10 cellular contexts compared by ENCODE assay signal in genomic region chr9:6079386-6079785, GRCh38.
DNase-seq lines count a peak whose midpoint lies in the region; ATAC-seq and TF ChIP-seq lines count a peak whose summit lies in the region.
"Had no signal": no experiment of that assay in that cellular context is flagged by ENCODE, and none has a peak within 500 bp of the region (broad histone marks: within the 10 kb centered on the region; RNA-seq: fewer than 3 reads in every experiment).

No MANE protein-coding gene starts in this region.

- no peaks in the 10 kb centered on the region for H3K9me3 ChIP-seq in mesenchymal stem cell (ENCODE audit: control insufficient read depth, low read length)

- POLR2A ChIA-PET in WTC11 (lab: Charles Lee), result interaction anchor here (1.1 to 2.0 kb wide), 2 partner anchors 64 to 72 kb away, joined by 3 to 5 read pairs; partner anchors contain the start of gene RANBP6

- peaks cover 16% of the 10 kb centered on the region for H3K4me1 Mint-ChIP-seq in stimulated activated naive CD8-positive, alpha-beta T cell treated with anti-CD3 and anti-CD28 coated beads, Interleukin-15, Interleukin-2, amounts not matched to agents 100 ng/mL and 50 ng/mL, for 24 hours (ENCODE audit: low read depth)
- H3K4me1 Mint-ChIP-seq in WTC11, result peaks cover 35% of the 10 kb centered on the region

- no peak overlapping the region for H2BK120ac ChIP-seq in mesenchymal stem cell (ENCODE audit: low read depth, low read length)

- peak overlapping the region; percentile 60 for H4K8ac ChIP-seq in mesenchymal stem cell (ENCODE audit: low read length)

- H3K4me3 Mint-ChIP-seq in stimulated activated naive CD8-positive, alpha-beta T cell treated with anti-CD3 and anti-CD28 coated beads, Interleukin-15, Interleukin-2, amounts not matched to agents 100 ng/mL and 50 ng/mL, for 24 hours, result peak overlapping the region; percentile 76
- H3K4me3 Mint-ChIP-seq in WTC11, result peak overlapping the region; percentile 51

- H2BK12ac ChIP-seq in mesenchymal stem cell (ENCODE audit: low read length in 2 of 2), result peak overlapping the region in 1 of 2 experiments; percentile 29

- WGBS in mesenchymal stem cell, result 91% methylated on average over 4 of the region's 5 CpGs

- CTCF ChIA-PET in WTC11 (lab: Charles Lee), result interaction anchor here (1.1 to 3.5 kb wide), 4 partner anchors 25 to 246 kb away, joined by 3 to 33 read pairs (median 10); partner anchors contain the start of gene ERMP1

- H3K4me1 ChIP-seq in mesenchymal stem cell (ENCODE audit: control insufficient read depth, insufficient read depth, low read depth, low read length), result peaks cover 2% of the 10 kb centered on the region

- TF ChIP-seq CTCF in WTC11 (IDR thresholded peaks at IDR 0.05), result no peak

- H2BK5ac ChIP-seq in mesenchymal stem cell (ENCODE audit: low read depth, low read length, poor library complexity, severe bottlenecking), result no peak overlapping the region

- H3K9me3 Mint-ChIP-seq in stimulated activated naive CD8-positive, alpha-beta T cell treated with anti-CD3 and anti-CD28 coated beads, Interleukin-15, Interleukin-2, amounts not matched to agents 100 ng/mL and 50 ng/mL, for 24 hours, result no peaks in the 10 kb centered on the region
- peaks cover 8% of the 10 kb centered on the region; the same call in 1 of the 2 replicates for H3K9me3 Mint-ChIP-seq in WTC11

- no peaks in the 10 kb centered on the region for H3K27me3 Mint-ChIP-seq in stimulated activated naive CD8-positive, alpha-beta T cell treated with anti-CD3 and anti-CD28 coated beads, Interleukin-15, Interleukin-2, amounts not matched to agents 100 ng/mL and 50 ng/mL, for 24 hours
- no peaks in the 10 kb centered on the region for H3K27me3 Mint-ChIP-seq in WTC11 (ENCODE audit: low read depth)

- no peak overlapping the region for H3K27ac ChIP-seq in mesenchymal stem cell (ENCODE audit: low read length, poor library complexity, severe bottlenecking)

- H2AFZ ChIP-seq in mesenchymal stem cell (ENCODE audit: low read depth, low read length), result no peak overlapping the region

- peak overlapping the region; percentile 76 for H3K9ac ChIP-seq in mesenchymal stem cell (ENCODE audit: low read length)

- no peak overlapping the region for H3K18ac ChIP-seq in mesenchymal stem cell (ENCODE audit: low read depth in 1 of 2, low read length in 2 of 2)

- no peak for DNase-seq in stimulated activated naive CD8-positive, alpha-beta T cell treated with anti-CD3 and anti-CD28 coated beads, Interleukin-15, Interleukin-2, amounts not matched to agents 100 U/mL and 50 U/mL, for 24 hours
- DNase-seq in WTC11 (ENCODE audit: low spot score), result no peak
- DNase-seq in mesenchymal stem cell, result no peak
- DNase-seq in NCI-H524 treated with DMSO at 0.1 percent for 48 hours (lab: John Stamatoyannopoulos, UW), result no peak
- DNase-seq in COLO668 (lab: John Stamatoyannopoulos, UW; ENCODE audit: unreplicated experiment), result no peak
- no peak for DNase-seq in GM19240 (ENCODE audit: insufficient read length, low spot score)
- DNase-seq: activated gamma-delta T cell; stimulated activated CD4-positive, alpha-beta T cell treated with anti-CD3 and anti-CD28 coated beads, Interleukin-12 subunit alpha, Interleukin-12 subunit beta, amount 100 ng/mL, for 4 hours had no signal

- peak overlapping the region; percentile 50 to 51 for H3K4ac ChIP-seq in mesenchymal stem cell (ENCODE audit: low read depth in 1 of 2, low read length in 2 of 2)

- H3K36me3 Mint-ChIP-seq in stimulated activated naive CD8-positive, alpha-beta T cell treated with anti-CD3 and anti-CD28 coated beads, Interleukin-15, Interleukin-2, amounts not matched to agents 100 ng/mL and 50 ng/mL, for 24 hours (ENCODE audit: low read depth), result no peaks in the 10 kb centered on the region
- no peaks in the 10 kb centered on the region for H3K36me3 Mint-ChIP-seq in WTC11

- H3K4me2 ChIP-seq in mesenchymal stem cell (ENCODE audit: low read length, poor library complexity, severe bottlenecking), result peak overlapping the region; percentile 81

- peak overlapping the region; percentile 76 for H2AK5ac ChIP-seq in mesenchymal stem cell (ENCODE audit: low read length, severe bottlenecking)

- peak overlapping the region in 1 of 2 experiments; percentile 79 for H3K4me3 ChIP-seq in mesenchymal stem cell (ENCODE audit: insufficient read depth in 1 of 2, low read depth in 1 of 2, low read length in 2 of 2)

- peak overlapping the region; percentile 69 for H3K27ac Mint-ChIP-seq in stimulated activated naive CD8-positive, alpha-beta T cell treated with anti-CD3 and anti-CD28 coated beads, Interleukin-15, Interleukin-2, amounts not matched to agents 100 ng/mL and 50 ng/mL, for 24 hours
- H3K27ac Mint-ChIP-seq in WTC11, result peak overlapping the region; percentile 96

- H3K36me3 ChIP-seq in mesenchymal stem cell (ENCODE audit: control insufficient read depth in 1 of 2, insufficient read depth in 2 of 2, low read depth in 1 of 2, low read length in 2 of 2), result no peaks in the 10 kb centered on the region

- no peaks in the 10 kb centered on the region for H3K79me1 ChIP-seq in mesenchymal stem cell (replicated peaks; ENCODE audit: low read length, poor library complexity, severe bottlenecking)

- H3K27me3 ChIP-seq in mesenchymal stem cell (ENCODE audit: control insufficient read depth in 1 of 2, insufficient read depth in 1 of 2, low read length in 2 of 2), result no peaks in the 10 kb centered on the region

- no peak overlapping the region for H2BK15ac ChIP-seq in mesenchymal stem cell (ENCODE audit: low read depth, poor library complexity, severe bottlenecking)

- H3K14ac ChIP-seq in mesenchymal stem cell (ENCODE audit: low read length in 2 of 2), result no peak overlapping the region

- H3K23ac ChIP-seq in mesenchymal stem cell (ENCODE audit: low read length in 2 of 2), result no peak overlapping the region

- ATAC-seq in stimulated activated naive CD8-positive, alpha-beta T cell treated with anti-CD3 and anti-CD28 coated beads, Interleukin-15, Interleukin-2, amounts not matched to agents 100 U/mL and 50 U/mL, for 24 hours, result no peak
- ATAC-seq in WTC11 (no peak), GM21576 (IDR thresholded peaks at IDR 0.05; ENCODE audit: unreplicated experiment) (no peak)

- H4K91ac ChIP-seq in mesenchymal stem cell (ENCODE audit: low read length), result no peak overlapping the region

TF ChIP-seq in WTC11, 78 proteins besides CTCF, POLR2A, EP300 and RAD21 (continues in another document):
- TF ChIP-seq MYBL2 (CRISPR knock-in tag; IDR thresholded peaks at IDR 0.05) (no peak), FOXP4 (CRISPR knock-in tag; IDR thresholded peaks at IDR 0.05) (no peak), SOX15 (CRISPR knock-in tag; IDR thresholded peaks at IDR 0.05) (no peak), ZNF263 (CRISPR knock-in tag; IDR thresholded peaks at IDR 0.05; ENCODE audit: low read depth) (no peak), ATF1 (CRISPR knock-in tag; IDR thresholded peaks at IDR 0.05) (no peak), NFYB (CRISPR knock-in tag; conservative IDR thresholded peaks at IDR 0.05; ENCODE audit: low read depth) (no peak), ZNF532 (CRISPR knock-in tag; IDR thresholded peaks at IDR 0.05; ENCODE audit: borderline replicate concordance) (no peak), MLX (CRISPR knock-in tag; IDR thresholded peaks at IDR 0.05) (no peak)
